In the genomic region with DNA sequence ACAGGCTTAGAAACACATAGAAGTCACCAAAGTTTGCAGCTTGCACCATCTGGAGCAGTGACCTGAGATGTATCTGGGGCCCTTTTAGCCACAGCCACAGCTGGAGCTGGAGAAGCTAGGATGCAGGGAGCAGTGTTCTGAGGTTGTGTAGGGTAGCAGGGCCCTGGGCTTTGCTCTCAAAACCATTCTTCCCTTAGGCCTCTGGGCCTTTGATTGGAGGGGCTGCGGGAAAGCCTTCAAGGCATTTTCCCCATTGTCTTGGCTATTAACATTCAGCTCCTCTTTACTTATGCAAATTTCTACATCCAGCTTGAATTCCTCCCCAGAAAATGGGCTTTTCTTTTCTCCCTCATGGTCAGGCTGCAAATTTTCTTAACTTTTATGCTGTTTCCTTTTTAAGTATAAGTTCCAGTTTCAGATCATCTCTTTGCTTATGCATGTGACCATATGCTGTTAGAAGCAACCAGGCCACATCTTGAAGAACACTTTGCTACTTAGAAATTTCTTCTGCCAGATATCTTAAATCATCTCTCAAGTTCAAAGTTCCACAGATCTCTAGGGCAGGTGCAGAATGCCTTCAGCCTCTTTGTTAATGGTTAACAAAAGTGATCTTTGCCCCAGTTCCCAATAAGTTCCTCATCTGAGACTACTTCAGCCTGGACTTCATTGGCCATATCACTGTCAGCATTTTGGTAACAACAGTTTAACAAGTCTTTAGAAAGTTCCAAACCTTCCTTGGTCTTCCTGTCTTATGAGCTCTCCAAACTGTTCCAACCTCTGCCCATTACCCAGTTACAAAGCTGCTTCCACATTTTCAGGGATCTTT, we compare ENCODE assay signal across 15 cellular contexts.
"Had no signal": no experiment of that assay in that cellular context is flagged by ENCODE, and none has a peak within 500 bp of the region (broad histone marks: within the 10 kb centered on the region; RNA-seq: fewer than 3 reads in every experiment).

No MANE protein-coding gene starts in this region.

- H3K27me3 ChIP-seq: esophagus squamous epithelium had no signal

- H3K27ac ChIP-seq: coronary artery, esophagus squamous epithelium, left ventricle myocardium inferior, skin epidermis had no signal

- H3K4me1 ChIP-seq: esophagus squamous epithelium, left ventricle myocardium inferior had no signal

- DNase-seq: activated CD4-positive, alpha-beta T cell treated with anti-CD3 and anti-CD28 coated beads, Interleukin-2, amount 10 ng/mL, durations not matched to agents 7 days and 5 days; activated CD8-positive, alpha-beta memory T cell treated with anti-CD3 and anti-CD28 coated beads, Interleukin-2, amount 50 U/mL, for 48 hours; activated gamma-delta T cell treated with Interleukin-2 at 50 U/mL for 16 hours; activated T-cell treated with anti-CD3 and anti-CD28 coated beads, Interleukin-2, amount 50 U/mL, for 72 hours; central memory CD4-positive, alpha-beta T cell; effector CD4-positive, alpha-beta T cell; esophagus squamous epithelium; glutamatergic neuron; left ventricle myocardium inferior; nucleus accumbens; posterior cingulate gyrus; stimulated activated naive CD8-positive, alpha-beta T cell treated with anti-CD3 and anti-CD28 coated beads, Interleukin-15, Interleukin-2, amounts not matched to agents 100 U/mL and 50 U/mL, for 24 hours had no signal

- ATAC-seq: activated T-cell treated with anti-CD3 and anti-CD28 coated beads, Interleukin-2, amount 50 U/mL, for 72 hours; natural killer cell treated with Interleukin-12 subunit alpha and Interleukin-12 subunit beta and Interleukin-15 and Interleukin-18, amount 100 ng/mL, for 72 hours; stimulated activated naive CD8-positive, alpha-beta T cell treated with anti-CD3 and anti-CD28 coated beads, Interleukin-15, Interleukin-2, amounts not matched to agents 100 U/mL and 50 U/mL, for 24 hours had no signal

- H3K36me3 ChIP-seq: esophagus squamous epithelium, left ventricle myocardium inferior had no signal

- H3K4me3 ChIP-seq: coronary artery, esophagus squamous epithelium, left ventricle myocardium inferior, skin epidermis had no signal
